23 cellular contexts compared by ENCODE assay signal in the genomic region with DNA sequence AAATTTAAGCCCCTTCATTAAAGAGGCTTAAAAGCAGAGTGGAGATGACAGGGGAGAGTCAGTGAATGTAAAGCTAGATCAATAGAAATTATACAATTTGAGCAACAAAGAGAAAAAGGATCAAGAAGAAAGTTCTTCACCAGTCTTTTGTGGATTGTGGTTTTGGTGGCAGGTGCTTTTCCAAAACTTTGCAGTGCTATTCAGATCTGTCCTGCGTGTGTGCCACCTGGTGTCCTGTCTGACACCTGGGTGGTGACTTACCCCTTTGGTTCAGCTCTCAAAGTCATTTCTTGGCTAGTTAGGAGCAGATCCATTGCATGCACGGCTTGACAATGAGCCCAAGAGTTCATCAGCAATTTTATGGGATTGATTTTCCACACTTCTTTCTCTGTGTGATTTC.
"Had no signal": no experiment of that assay in that cellular context is flagged by ENCODE, and none has a peak within 500 bp of the region (broad histone marks: within the 10 kb centered on the region; RNA-seq: fewer than 3 reads in every experiment).

No MANE protein-coding gene starts in this region.

- H3K36me3 ChIP-seq: SJSA1 had no signal

- H3K27ac ChIP-seq: KMS-11, SJSA1, SK-N-MC had no signal

- ATAC-seq: HepG2, K562 had no signal

- DNase-seq: IMR-90, Kasumi-1, MV-4-11, NCI-H1048, NCI-H1105, NCI-H1417, NCI-H1436 treated with DMSO at 0.1 percent for 48 hours, NCI-H1694, NCI-H187 treated with DMSO at 0.1 percent for 48 hours, NCI-H2029 treated with DMSO at 0.1 percent for 48 hours, NCI-H2171 treated with DMSO at 0.1 percent for 48 hours, NCI-H2227 treated with DMSO at 0.1 percent for 48 hours, NCI-H524, NCI-H526 treated with DMSO at 0.1 percent for 48 hours, NCI-H748 treated with DMSO at 0.1 percent for 48 hours, Right ventricle myocardium superior, RPMI8226, SIG-M5 had no signal

- H3K9ac ChIP-seq: KMS-11 had no signal

- H3K4me2 ChIP-seq: KMS-11 had no signal

- H3K4me3 ChIP-seq: K562, SJSA1, SK-N-MC had no signal

- H3K9me3 ChIP-seq: SJSA1 had no signal
